Comparison of ENCODE assay signal across 21 cellular contexts in genomic region chr13:64332048-64332447, GRCh38.
DNase-seq lines count a peak whose midpoint lies in the region; ATAC-seq lines count a peak whose summit lies in the region.
"Had no signal": no experiment of that assay in that cellular context is flagged by ENCODE, and none has a peak within 500 bp of the region (broad histone marks: within the 10 kb centered on the region; RNA-seq: fewer than 3 reads in every experiment).

No MANE protein-coding gene starts in this region.

- H3K36me3 ChIP-seq in H7 (replicated peaks; ENCODE audit: control insufficient read depth, insufficient read depth, low read length): no peaks in the 10 kb centered on the region
- H3K36me3 ChIP-seq: left ventricle myocardium inferior had no signal

- peak; percentile 18 for DNase-seq in NCI-H187 treated with DMSO at 0.1 percent for 48 hours (lab: John Stamatoyannopoulos, UW)
- no peak for DNase-seq in NCI-H187 (lab: John Stamatoyannopoulos, UW)
- DNase-seq in NCI-H1417 (lab: John Stamatoyannopoulos, UW): peak; percentile 22 to 85 (median 57)
- DNase-seq in OCI-M1 (lab: John Stamatoyannopoulos, UW): peak; percentile 7
- DNase-seq in renal cortical epithelial cell (ENCODE audit: low read depth): peak; percentile 7
- no peak for DNase-seq in Kasumi-1 (lab: John Stamatoyannopoulos, UW)
- DNase-seq in H7: no peak
- DNase-seq: activated CD4-positive, alpha-beta T cell treated with anti-CD3 and anti-CD28 coated beads for 1 hour; activated naive CD8-positive, alpha-beta T cell treated with anti-CD3 and anti-CD28 coated beads, Interleukin-2, amount 50 U/mL, for 24 hours; C1 segment of cervical spinal cord; DND-41; GM23248; left ventricle myocardium inferior; mucosa of descending colon; nucleus accumbens; PC-9; retina; T-helper 9 cell had no signal

- H3K27me3 ChIP-seq in H7 (ENCODE audit: control insufficient read depth, insufficient read depth, low read length): no peaks in the 10 kb centered on the region

- no peak for ATAC-seq in HG02884 (IDR thresholded peaks at IDR 0.05; ENCODE audit: unreplicated experiment)
- ATAC-seq: A549; activated naive CD8-positive, alpha-beta T cell treated with anti-CD3 and anti-CD28 coated beads, Interleukin-2, amount 50 U/mL, for 24 hours; mucosa of descending colon; stimulated activated memory B cell treated with anti-CD40 and anti-IgM and Interleukin-4, amounts not matched to agents 10 μg/mL and 1 μg/mL and 100 μg/mL, for 72 hours had no signal

- H3K4me3 ChIP-seq in H7 (ENCODE audit: insufficient read depth, low read depth, low read length): no peak overlapping the region
- H3K4me3 ChIP-seq: A549, GM23248, left ventricle myocardium inferior, mucosa of descending colon, PC-9 had no signal

Comparison
In these comparisons a context has a peak if more than half of its experiments do, and no peak if none do; other contexts are left out.
1. DNase-seq: peak in NCI-H187 treated with DMSO at 0.1 percent for 48 hours (single experiment), NCI-H1417 (3 of 3), OCI-M1 (single experiment) and renal cortical epithelial cell (single experiment); none in NCI-H187 (0 of 2), Kasumi-1 (0 of 2) and H7 (single experiment).